ENCODE assay signal across 8 cellular contexts in the genomic region with DNA sequence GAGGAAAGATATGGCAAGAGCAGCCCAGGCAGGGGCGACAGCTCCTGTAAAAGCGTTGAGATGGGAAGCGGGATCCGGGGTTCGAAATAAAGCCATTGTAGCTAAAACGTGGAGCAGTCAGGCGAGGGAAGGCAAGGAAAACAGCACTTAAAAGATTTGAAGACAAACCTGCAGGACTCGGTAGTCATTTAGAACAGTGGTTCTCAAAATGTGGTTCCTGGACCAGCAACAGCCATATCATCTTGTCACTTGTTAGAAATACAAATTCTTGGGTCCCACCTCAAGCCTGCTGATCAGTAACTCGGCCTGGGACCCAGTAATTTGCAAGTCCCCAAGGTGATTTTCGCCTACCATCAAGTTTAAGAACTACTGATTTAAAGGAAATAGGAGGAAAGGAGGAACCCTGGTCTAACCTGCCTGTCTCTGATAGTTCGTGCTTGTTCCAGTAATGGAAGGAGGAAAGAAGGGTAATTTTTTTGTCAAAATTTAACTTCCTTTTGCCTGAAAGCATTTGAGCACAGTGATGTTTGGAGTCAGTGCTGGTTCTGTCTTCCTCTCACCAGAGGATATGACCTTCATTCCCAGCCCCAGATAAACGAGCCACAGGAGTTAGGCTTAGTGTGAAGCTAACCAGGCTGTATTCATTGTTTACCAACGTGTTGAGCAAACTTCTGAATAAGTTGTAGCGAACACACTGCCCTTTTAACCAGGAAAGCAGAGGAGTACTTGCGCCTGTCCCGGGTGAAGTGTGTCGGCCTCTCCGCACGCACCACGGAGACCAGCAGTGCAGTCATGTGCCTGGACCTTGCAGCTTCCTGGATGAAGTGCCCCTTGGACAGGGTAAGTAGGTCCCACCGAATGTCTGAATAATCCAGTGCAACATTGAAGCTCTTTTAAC. TPM values are rescaled to one million over a fixed set of nuclear protein-coding genes. Genes with fewer than 3 reads are reported as not detected.
DNase-seq lines count a peak whose midpoint lies in the region; ATAC-seq, FAIRE-seq and TF ChIP-seq lines count a peak whose summit lies in the region.

No MANE protein-coding gene starts in this region.

- peaks cover 13% of the 10 kb centered on the region for H3K27me3 Mint-ChIP-seq in endothelial cell (ENCODE audit: unreplicated experiment)

- no peak for FAIRE-seq in D721Med (lab: Jason Lieb, UNC)

- H3K36me3 ChIP-seq in MM.1S (replicated peaks; ENCODE audit: insufficient read depth, low read length): peaks cover 6% of the 10 kb centered on the region; the same call in 1 of the 2 replicates
- H3K36me3 ChIP-seq in neuron (ENCODE audit: insufficient read depth, low read length): peaks cover 36% of the 10 kb centered on the region

- H3K4me2 ChIP-seq in MM.1S (ENCODE audit: low read depth, low read length): peak overlapping the region; percentile 86

- H3K4me1 Mint-ChIP-seq in endothelial cell (ENCODE audit: unreplicated experiment): peaks cover 33% of the 10 kb centered on the region

- H3K4me1 ChIP-seq in MM.1S (ENCODE audit: low read length) (peaks cover 25% of the 10 kb centered on the region), neuron (ENCODE audit: insufficient read depth, low read length) (peaks cover 29% of the 10 kb centered on the region)

- peaks cover 21% of the 10 kb centered on the region for H3F3A ChIP-seq in MM.1S (ENCODE audit: insufficient read depth, low read length)

- H3K36me3 Mint-ChIP-seq in endothelial cell (ENCODE audit: low read depth, unreplicated experiment): peaks cover 6% of the 10 kb centered on the region

- no peaks in the 10 kb centered on the region for H3K9me3 Mint-ChIP-seq in endothelial cell (ENCODE audit: unreplicated experiment)

- H3K79me2 ChIP-seq in MM.1S (ENCODE audit: low read length): peaks cover 61% of the 10 kb centered on the region

- H2AFZ ChIP-seq in MM.1S (ENCODE audit: low read length) (peak overlapping the region; percentile 88), neuron (ENCODE audit: low read depth, low read length) (peak overlapping the region; percentile 53)

- H3K27me3 ChIP-seq in MM.1S (replicated peaks; ENCODE audit: insufficient read depth, low read length): no peaks in the 10 kb centered on the region
- H3K27me3 ChIP-seq in neuron (ENCODE audit: insufficient read depth, low read length): no peaks in the 10 kb centered on the region

- no peaks in the 10 kb centered on the region for H3K9me2 ChIP-seq in MM.1S (replicated peaks; ENCODE audit: insufficient read depth, low read length)

- peaks cover 21% of the 10 kb centered on the region for H4K20me1 ChIP-seq in MM.1S (ENCODE audit: insufficient read depth, low read length)

- peak overlapping the region; percentile 88 for H3K4me3 ChIP-seq in MM.1S (ENCODE audit: low read length)
- peak overlapping the region; percentile 85 for H3K4me3 ChIP-seq in neuron (ENCODE audit: low read length)

- TF ChIP-seq CTCF in MM.1S (IDR thresholded peaks at IDR 0.05; ENCODE audit: low read length) (no peak; the same call in 1 of the 2 replicates), endothelial cell (IDR thresholded peaks at IDR 0.05; ENCODE audit: unreplicated experiment) (no peak), D721Med (IDR thresholded peaks at IDR 0.05; ENCODE audit: insufficient read depth, missing control alignments) (no peak)

- H3K9me3 ChIP-seq in MM.1S (replicated peaks; ENCODE audit: insufficient read depth, low read length) (no peaks in the 10 kb centered on the region), neuron (ENCODE audit: low read length) (no peaks in the 10 kb centered on the region)

- peak overlapping the region; percentile 77; the same call in 1 of the 2 replicates for H3K27ac ChIP-seq in MM.1S (ENCODE audit: low read length)

- H3K27ac Mint-ChIP-seq in endothelial cell (ENCODE audit: unreplicated experiment): no peak overlapping the region

- DNase-seq in COLO668 (lab: John Stamatoyannopoulos, UW; ENCODE audit: unreplicated experiment) (peak; percentile 18), MM.1S (peak; percentile 15), endothelial cell (ENCODE audit: low spot score) (peak; percentile 14), NCI-H128 (lab: John Stamatoyannopoulos, UW; ENCODE audit: unreplicated experiment) (no peak), occipital lobe (lab: John Stamatoyannopoulos, UW) (no peak), D721Med (ENCODE audit: insufficient read length, low spot score) (no peak)

- no peak overlapping the region for H3K4me3 Mint-ChIP-seq in endothelial cell (ENCODE audit: unreplicated experiment)

- H3K9ac ChIP-seq in MM.1S (ENCODE audit: low read length): peak overlapping the region; percentile 81

- no peak for ATAC-seq in GM21723 (IDR thresholded peaks at IDR 0.05; ENCODE audit: unreplicated experiment)

RNA-seq across cellular contexts. Expression of a gene that starts 1.1 kb away (rescaled TPM):
- 22.4 TPM for total RNA-seq in endothelial cell (ENCODE audit: unreplicated experiment)
- 5.0 TPM for total RNA-seq in occipital lobe

RNA-seq across cellular contexts. Expression of a gene that starts 1.6 kb away (rescaled TPM):
- total RNA-seq in endothelial cell (ENCODE audit: unreplicated experiment) (78.4 TPM), occipital lobe (176 TPM)

RNA-seq across cellular contexts. Expression of a gene that starts 57.6 kb away (rescaled TPM):
- total RNA-seq in endothelial cell (ENCODE audit: unreplicated experiment) (0.95 TPM), occipital lobe (0.78 TPM)

Comparison
In these comparisons a context has a peak if more than half of its experiments do, and no peak if none do; other contexts are left out.
1. DNase-seq: peak in COLO668 (single experiment), MM.1S (single experiment) and endothelial cell (single experiment); none in NCI-H128 (single experiment), occipital lobe (single experiment) and D721Med (single experiment).